Comparison of ENCODE assay signal across 8 cellular contexts in genomic region chr2:171598713-171599319, GRCh38.
A peak's percentile ranks its signal among the peaks of the same experiment; 100 is the strongest.
DNase-seq lines count a peak whose midpoint lies in the region; ATAC-seq and TF ChIP-seq lines count a peak whose summit lies in the region.

No MANE protein-coding gene starts in this region.

- CTCF ChIA-PET in MCF 10A (lab: Yijun Ruan, JAX), result interaction anchor here (0.5 to 1.7 kb wide), 35 partner anchors 8 to 939 kb away, joined by 3 to 14 read pairs (median 5); partner anchors contain the start of gene DYNC1I2

- peak; percentile 91 for ATAC-seq in HG02571 (IDR thresholded peaks at IDR 0.05; ENCODE audit: unreplicated experiment)

- POLR2A ChIA-PET in MCF 10A (lab: Yijun Ruan, JAX), result interaction anchor here (0.6 to 0.9 kb wide), 4 partner anchors 48 to 529 kb away, joined by 3 to 4 read pairs (median 4); no protein-coding TSS in a partner anchor

- H3K27ac Mint-ChIP-seq in MCF 10A (ENCODE audit: low read depth, unreplicated experiment), result no peak overlapping the region

- H3K4me3 Mint-ChIP-seq in MCF 10A (ENCODE audit: unreplicated experiment), result no peak overlapping the region

- DNase-seq in A172 (ENCODE audit: low spot score), result peak; percentile 64
- peak; percentile 23 for DNase-seq in NCI-H1092 (lab: John Stamatoyannopoulos, UW)
- peak; percentile 65 for DNase-seq in SKM-1 treated with dmso at 0.1 percent for 144 hours (lab: John Stamatoyannopoulos, UW; ENCODE audit: unreplicated experiment)
- peak; percentile 81 for DNase-seq in MCF 10A (ENCODE audit: unreplicated experiment)
- DNase-seq in inferior parietal cortex (ENCODE audit: extremely low spot score), result peak; percentile 81
- peak; percentile 35 to 54 for DNase-seq in stimulated activated CD4-positive, alpha-beta T cell treated with anti-CD3 and anti-CD28 coated beads, Interleukin-2, amount 100 ng/mL, for 24 hours

- H3K9me3 Mint-ChIP-seq in MCF 10A (ENCODE audit: unreplicated experiment), result no peaks in the 10 kb centered on the region

- no peaks in the 10 kb centered on the region for H3K36me3 Mint-ChIP-seq in MCF 10A (ENCODE audit: insufficient read depth, unreplicated experiment)

- TF ChIP-seq CTCF in GM12872 (IDR thresholded peaks at IDR 0.05; ENCODE audit: insufficient read depth, low read depth, low read length), result peak; percentile 79
- TF ChIP-seq CTCF in MCF 10A (IDR thresholded peaks at IDR 0.05; ENCODE audit: unreplicated experiment), result peak; percentile 60

- H3K4me1 Mint-ChIP-seq in MCF 10A (ENCODE audit: insufficient read depth, unreplicated experiment), result peaks cover 12% of the 10 kb centered on the region

- BruUV-seq in MCF 10A (replicated peaks; lab: Mats Ljungman, UMichigan), result no TSS peak

- intact Hi-C loops in MCF 10A (cut with micrococcal nuclease), result loop anchor here (2.0 to 5.0 kb wide), 3 partner anchors 88 to 504 kb away; partner anchors contain the start of genes DLX2 and DYNC1I2

- no peaks in the 10 kb centered on the region for H3K27me3 Mint-ChIP-seq in MCF 10A (ENCODE audit: insufficient read depth, unreplicated experiment)

Comparison
In these comparisons a context has a peak if more than half of its experiments do, and no peak if none do; other contexts are left out.
1. Peak in every context shown above with its lines: DNase-seq and ATAC-seq.
2. DNase-seq: peak in every context shown above with its lines; median percentile 81 in MCF 10A; 81 in inferior parietal cortex; 65 in SKM-1 treated with dmso at 0.1 percent for 144 hours; 64 in A172; 44 in stimulated activated CD4-positive, alpha-beta T cell treated with anti-CD3 and anti-CD28 coated beads, Interleukin-2, amount 100 ng/mL, for 24 hours; 23 in NCI-H1092.